ENCODE assay signal across 19 cellular contexts in genomic region chrX:29447867-29448266, GRCh38.
DNase-seq lines count a peak whose midpoint lies in the region; ATAC-seq, FAIRE-seq and TF ChIP-seq lines count a peak whose summit lies in the region.
"Had no signal": no experiment of that assay in that cellular context is flagged by ENCODE, and none has a peak within 500 bp of the region (broad histone marks: within the 10 kb centered on the region; RNA-seq: fewer than 3 reads in every experiment).

No MANE protein-coding gene starts in this region.

- ATAC-seq in HepG2, result no peak
- ATAC-seq in right lobe of liver, result no peak
- no peak for ATAC-seq in GM21529 (IDR thresholded peaks at IDR 0.05; ENCODE audit: unreplicated experiment)
- ATAC-seq: A549; CD8-positive, alpha-beta T cell; GM23338; HCT116 had no signal

- H2AFZ ChIP-seq in HepG2 (ENCODE audit: low read length), result no peak overlapping the region
- H2AFZ ChIP-seq: GM23338 had no signal

- H3K9me3 ChIP-seq in HepG2 (ENCODE audit: low read length) (no peaks in the 10 kb centered on the region), right lobe of liver (no peaks in the 10 kb centered on the region)
- H3K9me3 ChIP-seq: A549, BLaER1 had no signal

- intact Hi-C loops in HepG2 (cut with micrococcal nuclease; ENCODE audit: unreplicated experiment) (no loop called here), right lobe of liver (cut with DNase I) (no loop called here)

- H3K36me3 ChIP-seq in HepG2 (replicated peaks in 1 of 2; ENCODE audit: control insufficient read depth in 1 of 2, insufficient read depth in 2 of 2, low read length in 2 of 2) (no peaks in the 10 kb centered on the region), right lobe of liver (no peaks in the 10 kb centered on the region)
- H3K36me3 ChIP-seq: BLaER1 had no signal

- TF ChIP-seq CTCF in HepG2 (CRISPR knock-in tag; IDR thresholded peaks at IDR 0.05) (no peak), right lobe of liver (IDR thresholded peaks at IDR 0.05) (no peak), astrocyte of the spinal cord (IDR thresholded peaks at IDR 0.05; ENCODE audit: low read depth, low read length) (no peak), fibroblast of the aortic adventitia (IDR thresholded peaks at IDR 0.05; ENCODE audit: insufficient read depth, low read length) (no peak)

- POLR2A ChIA-PET in HepG2 (lab: Yijun Ruan, JAX), result no interaction called here

- FAIRE-seq in HepG2 (lab: Jason Lieb, UNC), result no peak
- FAIRE-seq: HTR-8/SVneo had no signal

- TF ChIP-seq EP300 in HepG2 (IDR thresholded peaks at IDR 0.05; ENCODE audit: low read depth in 2 of 2, low read length in 2 of 2) (no peak), HepG2 (CRISPR knock-in tag; IDR thresholded peaks at IDR 0.05; ENCODE audit: borderline replicate concordance) (no peak)

- H3K27me3 ChIP-seq in HepG2 (ENCODE audit: control insufficient read depth in 1 of 2, insufficient read depth in 2 of 2, low read length in 2 of 2), result no peaks in the 10 kb centered on the region
- no peaks in the 10 kb centered on the region for H3K27me3 ChIP-seq in right lobe of liver
- H3K27me3 ChIP-seq: BLaER1 had no signal

- H3K4me3 ChIP-seq in HepG2 (replicated peaks in 1 of 3; ENCODE audit: insufficient read depth in 1 of 3, low read depth in 2 of 3, low read length in 3 of 3), result no peak overlapping the region
- H3K4me3 ChIP-seq in right lobe of liver, result no peak overlapping the region
- H3K4me3 ChIP-seq in astrocyte of the spinal cord (ENCODE audit: low read depth, low read length), result no peak overlapping the region
- H3K4me3 ChIP-seq in fibroblast of the aortic adventitia (ENCODE audit: low read depth, low read length), result no peak overlapping the region
- H3K4me3 ChIP-seq: A549, BLaER1, GM23338 had no signal

- no peaks in the 10 kb centered on the region for H3K79me2 ChIP-seq in HepG2 (ENCODE audit: insufficient read depth, low read length)

- DNase-seq in HepG2 (ENCODE audit: low spot score) (no peak), right lobe of liver (no peak), astrocyte of the spinal cord (ENCODE audit: low read depth, low spot score) (peak; percentile 5), fibroblast of the aortic adventitia (ENCODE audit: low read depth) (peak; percentile 53), C1 segment of cervical spinal cord (lab: John Stamatoyannopoulos, UW) (no peak)
- no peak for DNase-seq in stimulated activated CD4-positive, alpha-beta T cell treated with anti-CD3 and anti-CD28 coated beads, Interleukin-1b, Interleukin-23, amount 100 ng/mL, for 48 hours
- DNase-seq: AML-193; Calu3; CD8-positive, alpha-beta T cell; DMS79 treated with DMSO at 0.1 percent for 48 hours; GF-D8; H7 had no signal

- no peak overlapping the region for H3K27ac ChIP-seq in HepG2 (ENCODE audit: extremely low read length, insufficient read depth, low read length)
- H3K27ac ChIP-seq in right lobe of liver, result no peak overlapping the region
- H3K27ac ChIP-seq: 22Rv1, A549 had no signal

- no peak for TF ChIP-seq POLR2A in HepG2 (IDR thresholded peaks at IDR 0.05; ENCODE audit: insufficient read depth in 1 of 2, low read depth in 2 of 2, low read length in 2 of 2)
- no peak for TF ChIP-seq POLR2A in right lobe of liver (IDR thresholded peaks at IDR 0.05)

- no peak for TF ChIP-seq RAD21 in HepG2 (CRISPR knock-in tag; IDR thresholded peaks at IDR 0.05)

- CTCF ChIA-PET in HepG2 (lab: Yijun Ruan, JAX; ENCODE audit: low intra/inter-chr PET ratio, low total read pairs), result no interaction called here

- H4K20me1 ChIP-seq in HepG2 (ENCODE audit: insufficient read depth, low read length), result no peaks in the 10 kb centered on the region
- H4K20me1 ChIP-seq: BLaER1 had no signal

- H3K4me1 ChIP-seq in HepG2 (ENCODE audit: insufficient read depth, low read length) (no peaks in the 10 kb centered on the region), right lobe of liver (no peaks in the 10 kb centered on the region)
- H3K4me1 ChIP-seq: A549 had no signal

- 0% methylated on average over 2 of the region's 2 CpGs for WGBS in HepG2 (ENCODE audit: low lambda C conversion rate)
- 50% methylated on average over 2 of the region's 2 CpGs for WGBS in right lobe of liver (ENCODE audit: insufficient coverage, low coverage, low lambda C conversion rate, missing lambda C conversion rate)

- no peak overlapping the region for H3K4me2 ChIP-seq in HepG2 (ENCODE audit: low read depth, low read length)
- H3K4me2 ChIP-seq: A549, GM23338 had no signal

- BruUV-seq in HepG2 (replicated peaks; lab: Mats Ljungman, UMichigan), result no TSS peak

- no peak overlapping the region for H3K9ac ChIP-seq in HepG2 (ENCODE audit: insufficient read depth, low read depth, low read length)
- H3K9ac ChIP-seq: BLaER1 had no signal

- in situ Hi-C loops in HepG2 (cut with HindIII; ENCODE audit: extremely low pct_ligation_motif_present, low pct_unique_long_range_greater_than_20kb), result no loop called here
- in situ Hi-C loops in astrocyte of the spinal cord (cut with HindIII; ENCODE audit: low sequenced_read_pairs), result no loop called here

TF ChIP-seq in HepG2, 621 proteins besides CTCF, POLR2A, EP300 and RAD21:
- TF ChIP-seq FOXA1 (IDR thresholded peaks at IDR 0.05) (no peak), FOXA1 (CRISPR knock-in tag; IDR thresholded peaks at IDR 0.05) (no peak), ATF7 (IDR thresholded peaks at IDR 0.05) (peak; percentile 75), ATF7 (CRISPR knock-in tag; IDR thresholded peaks at IDR 0.05) (no peak), SOX5 (CRISPR knock-in tag; IDR thresholded peaks at IDR 0.05; ENCODE audit: borderline replicate concordance) (no peak), MXD4 (CRISPR knock-in tag; IDR thresholded peaks at IDR 0.05) (no peak), CREB1 (IDR thresholded peaks at IDR 0.05) (peak; percentile 40; the same call in 1 of the 2 replicates), CREB1 (CRISPR knock-in tag; IDR thresholded peaks at IDR 0.05) (no peak), STAT6 (CRISPR knock-in tag; IDR thresholded peaks at IDR 0.05; ENCODE audit: borderline replicate concordance) (no peak)
TF ChIP-seq in HepG2: peak in this region for 2.

Comparison
In these comparisons a context has a peak if more than half of its experiments do, and no peak if none do; other contexts are left out.
1. DNase-seq: peak in astrocyte of the spinal cord (single experiment) and fibroblast of the aortic adventitia (single experiment); none in HepG2 (single experiment), right lobe of liver (0 of 3), C1 segment of cervical spinal cord (0 of 14) and stimulated activated CD4-positive, alpha-beta T cell treated with anti-CD3 and anti-CD28 coated beads, Interleukin-1b, Interleukin-23, amount 100 ng/mL, for 48 hours (single experiment).